ENCODE assay signal across 8 cellular contexts in genomic region chr3:32685604-32686185, GRCh38. TPM values are rescaled to one million over a fixed set of nuclear protein-coding genes. Genes with fewer than 3 reads are reported as not detected.
A peak's percentile ranks its signal among the peaks of the same experiment; 100 is the strongest.
DNase-seq lines count a peak whose midpoint lies in the region; ATAC-seq and TF ChIP-seq lines count a peak whose summit lies in the region.

No MANE protein-coding gene starts in this region.

- no peaks in the 10 kb centered on the region for H3K9me3 ChIP-seq in heart right ventricle
- no peaks in the 10 kb centered on the region for H3K9me3 ChIP-seq in body of pancreas
- no peaks in the 10 kb centered on the region for H3K9me3 ChIP-seq in lower lobe of right lung

- intact Hi-C loops in heart right ventricle (cut with DNase I) (loop anchor here in 1 of 10 donors (2.0 kb wide), 1 partner anchor 111 kb away; no protein-coding TSS in a partner anchor), left ventricle myocardium superior (cut with micrococcal nuclease) (no loop called here), body of pancreas (cut with DNase I) (loop anchor here (10.0 kb wide), 1 partner anchor 121 kb away; no protein-coding TSS in a partner anchor), lower lobe of right lung (cut with DNase I) (no loop called here)

- H3K4me3 ChIP-seq in heart right ventricle = peak overlapping the region; percentile 53 to 97 (median 88)
- peak overlapping the region; percentile 88 for H3K4me3 ChIP-seq in Jurkat, Clone E6-1 (ENCODE audit: low read length)
- H3K4me3 ChIP-seq in body of pancreas = peak overlapping the region; percentile 76 to 81
- peak overlapping the region; percentile 90 for H3K4me3 ChIP-seq in lower lobe of right lung
- peak overlapping the region; percentile 69 for H3K4me3 ChIP-seq in urinary bladder (ENCODE audit: low read depth, low read length)

- 16 to 17% methylated on average over 20 of the region's 20 CpGs for WGBS in heart right ventricle, 2 donors
- WGBS in body of pancreas, 2 donors = 5 to 6% methylated on average over 17 to 20 of the region's 20 CpGs
- 10% methylated on average over 20 of the region's 20 CpGs for WGBS in urinary bladder

- DNase-seq in heart right ventricle (no peak), left ventricle myocardium superior (no peak), body of pancreas (peak in 1 of 4 donors; percentile 5), lower lobe of right lung (no peak), NCI-H1694 (lab: John Stamatoyannopoulos, UW) (no peak), kidney glomerular epithelial cell (lab: John Stamatoyannopoulos, UW) (no peak)
- DNase-seq in Jurkat, Clone E6-1 (ENCODE audit: low read depth, low spot score) = no peak

- H3K27ac ChIP-seq in heart right ventricle (peak overlapping the region; percentile 60 to 91 (median 87)), body of pancreas (peak overlapping the region; percentile 44 to 84 (median 76)), lower lobe of right lung (peak overlapping the region; percentile 86), urinary bladder (ENCODE audit: low read depth) (no peak overlapping the region)

- H3K36me3 ChIP-seq in heart right ventricle (peaks cover 0 to 14% (median 0%) of the 10 kb centered on the region in 9 donors), body of pancreas (replicated peaks in 1 of 2; ENCODE audit: insufficient read depth in 1 of 2, low read depth in 2 of 2) (no peaks in the 10 kb centered on the region), lower lobe of right lung (no peaks in the 10 kb centered on the region), urinary bladder (ENCODE audit: insufficient read depth) (no peaks in the 10 kb centered on the region)

- H3K27me3 ChIP-seq in heart right ventricle (no peaks in the 10 kb centered on the region), body of pancreas (no peaks in the 10 kb centered on the region), lower lobe of right lung (ENCODE audit: low read depth) (no peaks in the 10 kb centered on the region)

- H3K4me1 ChIP-seq in heart right ventricle (peaks cover 0 to 26% (median 20%) of the 10 kb centered on the region in 9 donors), body of pancreas (peaks cover 21% of the 10 kb centered on the region), lower lobe of right lung (peaks cover 20% of the 10 kb centered on the region), urinary bladder (ENCODE audit: insufficient read depth) (no peaks in the 10 kb centered on the region)

- TF ChIP-seq POLR2A in body of pancreas (IDR thresholded peaks at IDR 0.05) = no peak

- ATAC-seq in heart right ventricle (peak in 1 of 8 donors; percentile 3), left ventricle myocardium superior (no peak), body of pancreas (no peak), lower lobe of right lung (peak in 1 of 2 donors; percentile 1)

- TF ChIP-seq CTCF in heart right ventricle (IDR thresholded peaks at IDR 0.05) = peak in 1 of 9 donors; percentile 1
- TF ChIP-seq CTCF in body of pancreas (IDR thresholded peaks at IDR 0.05) = no peak
- no peak for TF ChIP-seq CTCF in lower lobe of right lung (IDR thresholded peaks at IDR 0.05)

RNA-seq across cellular contexts. Expression of gene CNOT10, which starts 0.7 kb away (rescaled TPM):
- total RNA-seq in heart right ventricle = 10 to 100 TPM; 13.6 to 23.9 (median 18.1) TPM
- 10 to 100 TPM; 13.6 to 15.6 TPM for polyA plus RNA-seq in heart right ventricle
- 15.5 TPM for total RNA-seq in left ventricle myocardium superior
- 55.4 TPM for polyA plus RNA-seq in Jurkat, Clone E6-1 (2012; ENCODE audit: insufficient read depth, insufficient read length)
- 10 to 100 TPM; 10.4 to 22.1 TPM for total RNA-seq in body of pancreas
- total RNA-seq in lower lobe of right lung = 35.7 TPM
- 50.7 TPM for total RNA-seq in urinary bladder
- polyA plus RNA-seq in urinary bladder = 14.3 TPM
